1 cellular context compared by ENCODE assay signal in genomic region chr3:128217702-128218475, GRCh38.
TF ChIP-seq lines count a peak whose summit lies in the region.

No MANE protein-coding gene starts in this region.

TF ChIP-seq in GM12878, 131 proteins besides CTCF, POLR2A, EP300 and RAD21 (continued from another document):
- TF ChIP-seq, protein P1, sequence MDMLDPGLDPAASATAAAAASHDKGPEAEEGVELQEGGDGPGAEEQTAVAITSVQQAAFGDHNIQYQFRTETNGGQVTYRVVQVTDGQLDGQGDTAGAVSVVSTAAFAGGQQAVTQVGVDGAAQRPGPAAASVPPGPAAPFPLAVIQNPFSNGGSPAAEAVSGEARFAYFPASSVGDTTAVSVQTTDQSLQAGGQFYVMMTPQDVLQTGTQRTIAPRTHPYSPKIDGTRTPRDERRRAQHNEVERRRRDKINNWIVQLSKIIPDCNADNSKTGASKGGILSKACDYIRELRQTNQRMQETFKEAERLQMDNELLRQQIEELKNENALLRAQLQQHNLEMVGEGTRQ (IDR thresholded peaks at IDR 0.05; ENCODE audit: borderline replicate concordance, low read depth, low read length), result no peak
- TF ChIP-seq FOXK2 (IDR thresholded peaks at IDR 0.05), result no peak
